In genomic region chr4:174475528-174475927, GRCh38 we compare ENCODE assay signal across 1 cellular context.
TF ChIP-seq lines count a peak whose summit lies in the region.

No MANE protein-coding gene starts in this region.

TF ChIP-seq in K562, 482 proteins besides CTCF, POLR2A, EP300 and RAD21 (continued from another document):
- TF ChIP-seq ATF6 (CRISPR knock-in tag; IDR thresholded peaks at IDR 0.05) (no peak), BHLHE40 (IDR thresholded peaks at IDR 0.05; ENCODE audit: low read length) (no peak), MGA (IDR thresholded peaks at IDR 0.05) (no peak), ZNF76 (CRISPR knock-in tag; IDR thresholded peaks at IDR 0.05; ENCODE audit: borderline replicate concordance) (no peak)
